ENCODE assay signal across 19 cellular contexts in genomic region chr1:117843791-117844190, GRCh38.
DNase-seq lines count a peak whose midpoint lies in the region; ATAC-seq, FAIRE-seq and TF ChIP-seq lines count a peak whose summit lies in the region.
"Had no signal": no experiment of that assay in that cellular context is flagged by ENCODE, and none has a peak within 500 bp of the region (broad histone marks: within the 10 kb centered on the region; RNA-seq: fewer than 3 reads in every experiment).

No MANE protein-coding gene starts in this region.

- DNase-seq in HT1080 (ENCODE audit: low read depth) (peak; percentile 58), astrocyte (ENCODE audit: low read depth) (no peak), fibroblast of mammary gland (ENCODE audit: low read depth) (peak; percentile 50), endothelial cell (ENCODE audit: low spot score) (no peak), anterior cingulate cortex (lab: John Stamatoyannopoulos, UW) (no peak), osteocyte (ENCODE audit: extremely low spot score, unreplicated experiment) (no peak)
- DNase-seq: BE2C; CD8-positive, alpha-beta T cell; COR-L47; DMS153; GM23248 had no signal

- peaks cover 4% of the 10 kb centered on the region for H3K36me3 Mint-ChIP-seq in astrocyte (ENCODE audit: low read depth, unreplicated experiment)
- peaks cover 5% of the 10 kb centered on the region for H3K36me3 Mint-ChIP-seq in endothelial cell (ENCODE audit: low read depth, unreplicated experiment)
- H3K36me3 Mint-ChIP-seq in osteocyte (ENCODE audit: unreplicated experiment) = peaks cover 13% of the 10 kb centered on the region

- no peaks in the 10 kb centered on the region for H3K36me3 ChIP-seq in astrocyte (ENCODE audit: insufficient read depth, low read length)
- H3K36me3 ChIP-seq: BE2C had no signal

- no peak overlapping the region for H3K4me3 Mint-ChIP-seq in astrocyte (ENCODE audit: unreplicated experiment)
- no peak overlapping the region for H3K4me3 Mint-ChIP-seq in endothelial cell (ENCODE audit: unreplicated experiment)
- H3K4me3 Mint-ChIP-seq in osteocyte (ENCODE audit: unreplicated experiment) = no peak overlapping the region
- H3K4me3 Mint-ChIP-seq: CD8-positive, alpha-beta T cell had no signal

- H3K27ac Mint-ChIP-seq in astrocyte (ENCODE audit: unreplicated experiment) (no peak overlapping the region), endothelial cell (ENCODE audit: unreplicated experiment) (no peak overlapping the region), osteocyte (ENCODE audit: unreplicated experiment) (no peak overlapping the region)
- H3K27ac Mint-ChIP-seq: CD8-positive, alpha-beta T cell had no signal

- no peak for FAIRE-seq in astrocyte (lab: Jason Lieb, UNC)
- FAIRE-seq: A549, D721Med, GM12878, GM18507, H54, K562 had no signal

- no peaks in the 10 kb centered on the region for H3K79me2 ChIP-seq in astrocyte (ENCODE audit: insufficient read depth, low read length)

- H3K4me3 ChIP-seq in astrocyte (ENCODE audit: insufficient read depth, low read depth, low read length) (no peak overlapping the region), fibroblast of mammary gland (ENCODE audit: control insufficient read depth, low read depth, low read length) (no peak overlapping the region)
- H3K4me3 ChIP-seq: A549, GM12878, GM23248, K562 had no signal

- TF ChIP-seq CTCF in astrocyte (IDR thresholded peaks at IDR 0.05; ENCODE audit: insufficient read depth, low read depth, low read length) (no peak), fibroblast of mammary gland (conservative IDR thresholded peaks at IDR 0.05; ENCODE audit: control insufficient read depth, insufficient read depth, low read depth, low read length) (no peak), endothelial cell (IDR thresholded peaks at IDR 0.05; ENCODE audit: unreplicated experiment) (no peak), osteocyte (IDR thresholded peaks at IDR 0.05) (no peak)

- no peak overlapping the region for H3K9ac ChIP-seq in astrocyte (ENCODE audit: low read length)
- H3K9ac ChIP-seq: GM23248 had no signal

- H3K9me3 Mint-ChIP-seq in astrocyte (ENCODE audit: unreplicated experiment) (peaks cover 10% of the 10 kb centered on the region), endothelial cell (ENCODE audit: unreplicated experiment) (no peaks in the 10 kb centered on the region), osteocyte (ENCODE audit: unreplicated experiment) (peaks cover 20% of the 10 kb centered on the region)

- peaks cover 7% of the 10 kb centered on the region for H3K4me1 Mint-ChIP-seq in astrocyte (ENCODE audit: low read depth, unreplicated experiment)
- H3K4me1 Mint-ChIP-seq in endothelial cell (ENCODE audit: unreplicated experiment) = no peaks in the 10 kb centered on the region
- peaks cover 16% of the 10 kb centered on the region for H3K4me1 Mint-ChIP-seq in osteocyte (ENCODE audit: unreplicated experiment)

- no peaks in the 10 kb centered on the region for H3K9me3 ChIP-seq in astrocyte (ENCODE audit: insufficient read depth, low read depth, low read length)
- H3K9me3 ChIP-seq: A549, BE2C had no signal

- no peaks in the 10 kb centered on the region for H4K20me1 ChIP-seq in astrocyte (ENCODE audit: insufficient read depth, low read length)

- no peak overlapping the region for H2AFZ ChIP-seq in astrocyte (ENCODE audit: low read depth, low read length)
- H2AFZ ChIP-seq: GM23248 had no signal

- H3K27me3 ChIP-seq in astrocyte (ENCODE audit: insufficient read depth, low read length) = no peaks in the 10 kb centered on the region
- H3K27me3 ChIP-seq: BE2C had no signal

- H3K4me2 ChIP-seq in astrocyte (ENCODE audit: low read length) = peak overlapping the region; percentile 26
- H3K4me2 ChIP-seq: A549 had no signal

- H3K4me1 ChIP-seq in astrocyte (ENCODE audit: insufficient read depth, low read length) = peaks cover 7% of the 10 kb centered on the region
- H3K4me1 ChIP-seq: BE2C had no signal

- ATAC-seq in HG02884 (IDR thresholded peaks at IDR 0.05; ENCODE audit: unreplicated experiment) = no peak
- ATAC-seq: A549; CD8-positive, alpha-beta T cell; GM12878 had no signal

- H3K27me3 Mint-ChIP-seq in astrocyte (ENCODE audit: low read depth, unreplicated experiment) (no peaks in the 10 kb centered on the region), endothelial cell (ENCODE audit: unreplicated experiment) (no peaks in the 10 kb centered on the region), osteocyte (ENCODE audit: unreplicated experiment) (no peaks in the 10 kb centered on the region)

- no peak overlapping the region for H3K27ac ChIP-seq in astrocyte (ENCODE audit: low read depth, low read length)
- H3K27ac ChIP-seq: A549, C4-2B, GM23248 had no signal

Comparison
In these comparisons a context has a peak if more than half of its experiments do, and no peak if none do; other contexts are left out.
1. DNase-seq: peak in HT1080 (single experiment) and fibroblast of mammary gland (single experiment); none in astrocyte (single experiment), endothelial cell (single experiment), anterior cingulate cortex (0 of 58) and osteocyte (single experiment).